In genomic region chr17:47650525-47651522, GRCh38 we compare ENCODE assay signal across 8 cellular contexts. TPM values are rescaled to one million over a fixed set of nuclear protein-coding genes. Genes with fewer than 3 reads are reported as not detected.
DNase-seq lines count a peak whose midpoint lies in the region; ATAC-seq, FAIRE-seq and TF ChIP-seq lines count a peak whose summit lies in the region.

No MANE protein-coding gene starts in this region.

- no peaks in the 10 kb centered on the region for H3K27me3 ChIP-seq in astrocyte (ENCODE audit: insufficient read depth, low read length)
- H3K27me3 ChIP-seq in uterus: no peaks in the 10 kb centered on the region

- peaks cover 52% of the 10 kb centered on the region for H3K4me1 Mint-ChIP-seq in T-helper 2 cell treated with Interferon-gamma antibody and Interleukin-4, amounts not matched to agents 5 μg/mL and 100 μg/mL, for 36 hours (ENCODE audit: low read depth)
- H3K4me1 Mint-ChIP-seq in astrocyte (ENCODE audit: low read depth, unreplicated experiment): peaks cover 36% of the 10 kb centered on the region

- H3K27me3 Mint-ChIP-seq in T-helper 2 cell treated with Interferon-gamma antibody and Interleukin-4, amounts not matched to agents 5 μg/mL and 100 μg/mL, for 36 hours (ENCODE audit: low read depth): no peaks in the 10 kb centered on the region
- no peaks in the 10 kb centered on the region for H3K27me3 Mint-ChIP-seq in astrocyte (ENCODE audit: low read depth, unreplicated experiment)

- peaks cover 55% of the 10 kb centered on the region for H3K36me3 Mint-ChIP-seq in T-helper 2 cell treated with Interferon-gamma antibody and Interleukin-4, amounts not matched to agents 5 μg/mL and 100 μg/mL, for 36 hours (ENCODE audit: low read depth)
- peaks cover 7% of the 10 kb centered on the region for H3K36me3 Mint-ChIP-seq in astrocyte (ENCODE audit: low read depth, unreplicated experiment)

- H3K9ac ChIP-seq in astrocyte (ENCODE audit: low read length): peak overlapping the region; percentile 88

- H3K9me3 Mint-ChIP-seq in T-helper 2 cell treated with Interferon-gamma antibody and Interleukin-4, amounts not matched to agents 5 μg/mL and 100 μg/mL, for 36 hours: no peaks in the 10 kb centered on the region
- H3K9me3 Mint-ChIP-seq in astrocyte (ENCODE audit: unreplicated experiment): no peaks in the 10 kb centered on the region

- no peak for TF ChIP-seq CTCF in astrocyte (IDR thresholded peaks at IDR 0.05; ENCODE audit: insufficient read depth, low read depth, low read length)
- no peak for TF ChIP-seq CTCF in uterus (IDR thresholded peaks at IDR 0.05)

- H3K4me3 Mint-ChIP-seq in T-helper 2 cell treated with Interferon-gamma antibody and Interleukin-4, amounts not matched to agents 5 μg/mL and 100 μg/mL, for 36 hours: peak overlapping the region; percentile 93
- H3K4me3 Mint-ChIP-seq in astrocyte (ENCODE audit: unreplicated experiment): peak overlapping the region; percentile 98

- no peak overlapping the region for H2AFZ ChIP-seq in astrocyte (ENCODE audit: low read depth, low read length)

- H3K27ac Mint-ChIP-seq in T-helper 2 cell treated with Interferon-gamma antibody and Interleukin-4, amounts not matched to agents 5 μg/mL and 100 μg/mL, for 36 hours: peak overlapping the region; percentile 86
- peak overlapping the region; percentile 87 for H3K27ac Mint-ChIP-seq in astrocyte (ENCODE audit: unreplicated experiment)

- peak; percentile 42 for ATAC-seq in HG02884 (IDR thresholded peaks at IDR 0.05; ENCODE audit: unreplicated experiment)

- TF ChIP-seq POLR2A in GM12892 (IDR thresholded peaks at IDR 0.05; ENCODE audit: low read depth, low read length) (no peak), uterus (IDR thresholded peaks at IDR 0.05) (no peak)

- H3K9me3 ChIP-seq in astrocyte (ENCODE audit: insufficient read depth, low read depth, low read length) (no peaks in the 10 kb centered on the region), uterus (no peaks in the 10 kb centered on the region)

- peak overlapping the region; percentile 68 for H3K27ac ChIP-seq in astrocyte (ENCODE audit: low read depth, low read length)
- peak overlapping the region; percentile 90 to 97 for H3K27ac ChIP-seq in uterus

- H3K36me3 ChIP-seq in astrocyte (ENCODE audit: insufficient read depth, low read length): peaks cover 38% of the 10 kb centered on the region
- no peaks in the 10 kb centered on the region for H3K36me3 ChIP-seq in uterus

- H4K20me1 ChIP-seq in astrocyte (ENCODE audit: insufficient read depth, low read length): peaks cover 49% of the 10 kb centered on the region

- intact Hi-C loops in uterus (cut with DNase I; ENCODE audit: low total_unique reads): no loop called here

- FAIRE-seq in GM12892 (lab: Jason Lieb, UNC) (peak; percentile 92), astrocyte (lab: Jason Lieb, UNC) (no peak)

- H3K4me1 ChIP-seq in astrocyte (ENCODE audit: insufficient read depth, low read length) (peaks cover 33% of the 10 kb centered on the region), uterus (peaks cover 7 to 13% of the 10 kb centered on the region in 2 donors)

- DNase-seq in GM12892 (ENCODE audit: insufficient read length): peak; percentile 85
- peak; percentile 61 to 93 for DNase-seq in NCI-H187 (lab: John Stamatoyannopoulos, UW)
- DNase-seq in T-helper 2 cell treated with Interferon-gamma antibody and Interleukin-4, amounts not matched to agents 5 μg/mL and 100 μg/mL, for 36 hours (ENCODE audit: low spot score): peak; percentile 97
- peak; percentile 90 for DNase-seq in astrocyte (ENCODE audit: low read depth)
- peak; percentile 93 for DNase-seq in hepatic stellate cell (ENCODE audit: low spot score)
- DNase-seq in putamen (ENCODE audit: low spot score): peak; percentile 97
- peak; percentile 93 to 94 for DNase-seq in uterus

- H3K4me3 ChIP-seq in astrocyte (ENCODE audit: insufficient read depth, low read depth, low read length) (peak overlapping the region; percentile 82), uterus (peak overlapping the region; percentile 67 to 91)

- H3K79me2 ChIP-seq in astrocyte (ENCODE audit: insufficient read depth, low read length): peaks cover 53% of the 10 kb centered on the region

- H3K4me2 ChIP-seq in astrocyte (ENCODE audit: low read length): peak overlapping the region; percentile 94

RNA-seq across cellular contexts. Expression of gene KPNB1, which starts 1.1 kb away (rescaled TPM):
- polyA plus RNA-seq in GM12892 (2012; ENCODE audit: missing spikeins): 343 TPM
- total RNA-seq in astrocyte: 467 and 491 TPM in 2 replicates
- 100 to 1,000 TPM in 3 of 4 donors, 10 to 100 TPM in 1; 55.6 to 313 (median 209) TPM for total RNA-seq in uterus

RNA-seq across cellular contexts. Expression of gene TBKBP1, which starts 43.1 kb away (rescaled TPM):
- 0.59 TPM for polyA plus RNA-seq in GM12892 (2012; ENCODE audit: missing spikeins)
- total RNA-seq in astrocyte (26.7 and 28.2 TPM in 2 replicates), uterus (10 to 100 TPM in 2 of 4 donors, 1 to 10 TPM in 2; 2.6 to 24.8 (median 10.7) TPM)

Comparison
In these comparisons a context has a peak if more than half of its experiments do, and no peak if none do; other contexts are left out.
1. Peak in every context shown above with its lines: DNase-seq, ATAC-seq, H3K4me3 ChIP-seq and H3K27ac ChIP-seq.